In genomic region chr2:52676056-52676455, GRCh38 we compare ENCODE assay signal across 16 cellular contexts.
DNase-seq lines count a peak whose midpoint lies in the region; ATAC-seq and TF ChIP-seq lines count a peak whose summit lies in the region.
"Had no signal": no experiment of that assay in that cellular context is flagged by ENCODE, and none has a peak within 500 bp of the region (broad histone marks: within the 10 kb centered on the region; RNA-seq: fewer than 3 reads in every experiment).

No MANE protein-coding gene starts in this region.

- H3K27ac ChIP-seq in HUES64 (ENCODE audit: low read depth, low read length) = peak overlapping the region; percentile 43; the same call in 1 of the 2 replicates
- H3K27ac ChIP-seq in neural progenitor cell = no peak overlapping the region
- H3K27ac ChIP-seq in PC-9 = no peak overlapping the region
- H3K27ac ChIP-seq: A549, C4-2B had no signal

- H3K9me3 ChIP-seq in HUES64 (ENCODE audit: insufficient read depth, low read depth, low read length) = no peaks in the 10 kb centered on the region
- H3K9me3 ChIP-seq in neural progenitor cell (ENCODE audit: low read depth) = no peaks in the 10 kb centered on the region
- H3K9me3 ChIP-seq in PC-9 (ENCODE audit: insufficient read depth, low read depth) = no peaks in the 10 kb centered on the region
- H3K9me3 ChIP-seq: BE2C had no signal

- BruUV-seq in PC-9 (replicated peaks; lab: Mats Ljungman, UMichigan) = no TSS peak

- H3F3A ChIP-seq in neural progenitor cell (ENCODE audit: low read depth) (no peaks in the 10 kb centered on the region), PC-9 (ENCODE audit: insufficient read depth, low read depth) (no peaks in the 10 kb centered on the region)

- no peaks in the 10 kb centered on the region for H3K27me3 Mint-ChIP-seq in neural progenitor cell (ENCODE audit: insufficient read depth, low read depth)
- H3K27me3 Mint-ChIP-seq: CD4-positive, alpha-beta memory T cell had no signal

- H3K36me3 ChIP-seq in HUES64 (ENCODE audit: insufficient read depth, low read length) (no peaks in the 10 kb centered on the region), neural progenitor cell (no peaks in the 10 kb centered on the region), PC-9 (ENCODE audit: low read depth) (no peaks in the 10 kb centered on the region)
- H3K36me3 ChIP-seq: BE2C had no signal

- peaks cover 39% of the 10 kb centered on the region; the same call in 1 of the 2 replicates for H3K4me1 ChIP-seq in HUES64 (ENCODE audit: insufficient read depth, low read length)
- peaks cover 6% of the 10 kb centered on the region for H3K4me1 ChIP-seq in neural progenitor cell
- no peaks in the 10 kb centered on the region for H3K4me1 ChIP-seq in PC-9 (replicated peaks; ENCODE audit: insufficient read depth)
- H3K4me1 ChIP-seq: A549, BE2C had no signal

- WGBS in HUES64 = 85% methylated on average over 2 of the region's 2 CpGs

- ATAC-seq in GM18907 (IDR thresholded peaks at IDR 0.05; ENCODE audit: unreplicated experiment) = no peak
- no peak for ATAC-seq in GM21423 (IDR thresholded peaks at IDR 0.05; ENCODE audit: unreplicated experiment)
- ATAC-seq: A549, GM12878 had no signal

- H3K4me3 Mint-ChIP-seq in neural progenitor cell = no peak overlapping the region
- H3K4me3 Mint-ChIP-seq: CD4-positive, alpha-beta memory T cell had no signal

- no peak overlapping the region for H3K27ac Mint-ChIP-seq in neural progenitor cell
- H3K27ac Mint-ChIP-seq: CD4-positive, alpha-beta memory T cell had no signal

- H3K4me2 ChIP-seq in neural progenitor cell = no peak overlapping the region
- no peak overlapping the region for H3K4me2 ChIP-seq in PC-9
- H3K4me2 ChIP-seq: A549 had no signal

- no peak overlapping the region for H3K4me3 ChIP-seq in HUES64 (ENCODE audit: low read length)
- H3K4me3 ChIP-seq in fibroblast of pulmonary artery (replicated peaks; ENCODE audit: low read depth, low read length) = no peak overlapping the region
- H3K4me3 ChIP-seq in neural progenitor cell = no peak overlapping the region
- no peak overlapping the region for H3K4me3 ChIP-seq in PC-9
- H3K4me3 ChIP-seq: A549, GM12878 had no signal

- CTCF ChIA-PET in PC-9 (lab: Charles Lee) = no interaction called here

- H3K27me3 ChIP-seq in HUES64 (ENCODE audit: insufficient read depth, low read length) = no peaks in the 10 kb centered on the region
- no peaks in the 10 kb centered on the region for H3K27me3 ChIP-seq in neural progenitor cell
- no peaks in the 10 kb centered on the region for H3K27me3 ChIP-seq in PC-9 (ENCODE audit: insufficient read depth, low read depth)
- H3K27me3 ChIP-seq: BE2C had no signal

- peaks cover under 1% of the 10 kb centered on the region for H3K9me3 Mint-ChIP-seq in neural progenitor cell

- H3K4me1 Mint-ChIP-seq in neural progenitor cell = peaks cover 4% of the 10 kb centered on the region
- H3K4me1 Mint-ChIP-seq: CD4-positive, alpha-beta memory T cell had no signal

- POLR2A ChIA-PET in PC-9 (lab: Charles Lee; ENCODE audit: unreplicated experiment) = interaction anchor here (0.6 kb wide), 1 partner anchor 12 kb away, joined by 4 read pairs; no protein-coding TSS in a partner anchor

- H3K79me2 ChIP-seq in neural progenitor cell (ENCODE audit: low read depth) (no peaks in the 10 kb centered on the region), PC-9 (ENCODE audit: low read depth) (no peaks in the 10 kb centered on the region)

- H3K36me3 Mint-ChIP-seq in neural progenitor cell = no peaks in the 10 kb centered on the region
- H3K36me3 Mint-ChIP-seq: CD4-positive, alpha-beta memory T cell had no signal

- no peak for TF ChIP-seq CTCF in fibroblast of pulmonary artery (IDR thresholded peaks at IDR 0.05; ENCODE audit: low read length, missing control alignments)
- TF ChIP-seq CTCF in neural progenitor cell (IDR thresholded peaks at IDR 0.05) = no peak
- TF ChIP-seq CTCF in PC-9 (conservative IDR thresholded peaks at IDR 0.05) = no peak

- H3K9ac ChIP-seq in HUES64 (ENCODE audit: low read depth, low read length) (no peak overlapping the region), neural progenitor cell (no peak overlapping the region)

- H4K20me1 ChIP-seq in neural progenitor cell (ENCODE audit: low read depth) (no peaks in the 10 kb centered on the region), PC-9 (ENCODE audit: insufficient read depth) (no peaks in the 10 kb centered on the region)

- intact Hi-C loops in PC-9 (cut with micrococcal nuclease; ENCODE audit: unreplicated experiment) = no loop called here

- 0 out of 2 replicates have a peak, but pooled peaks cover 5% of the 10 kb centered on the region for H3K9me2 ChIP-seq in PC-9 (ENCODE audit: insufficient read depth)

- peak overlapping the region; percentile 23 for H2AFZ ChIP-seq in neural progenitor cell (replicated peaks)
- H2AFZ ChIP-seq in PC-9 = no peak overlapping the region

- peak; percentile 33 for DNase-seq in astrocyte of the hippocampus (ENCODE audit: low read depth, low spot score)
- DNase-seq in fibroblast of pulmonary artery (ENCODE audit: low read depth) = peak; percentile 23
- no peak for DNase-seq in neural progenitor cell (ENCODE audit: low spot score)
- DNase-seq in iPS-NIHi7 (ENCODE audit: extremely low spot score) = no peak
- no peak for DNase-seq in PC-9
- DNase-seq: BE2C; CD4-positive, alpha-beta memory T cell; DMS79; H7; KBM-7 had no signal

Comparison
In these comparisons a context has a peak if more than half of its experiments do, and no peak if none do; other contexts are left out.
1. DNase-seq: peak in astrocyte of the hippocampus (single experiment) and fibroblast of pulmonary artery (single experiment); none in neural progenitor cell (single experiment), iPS-NIHi7 (single experiment) and PC-9 (0 of 2).